8 cellular contexts compared by ENCODE assay signal in the genomic region with DNA sequence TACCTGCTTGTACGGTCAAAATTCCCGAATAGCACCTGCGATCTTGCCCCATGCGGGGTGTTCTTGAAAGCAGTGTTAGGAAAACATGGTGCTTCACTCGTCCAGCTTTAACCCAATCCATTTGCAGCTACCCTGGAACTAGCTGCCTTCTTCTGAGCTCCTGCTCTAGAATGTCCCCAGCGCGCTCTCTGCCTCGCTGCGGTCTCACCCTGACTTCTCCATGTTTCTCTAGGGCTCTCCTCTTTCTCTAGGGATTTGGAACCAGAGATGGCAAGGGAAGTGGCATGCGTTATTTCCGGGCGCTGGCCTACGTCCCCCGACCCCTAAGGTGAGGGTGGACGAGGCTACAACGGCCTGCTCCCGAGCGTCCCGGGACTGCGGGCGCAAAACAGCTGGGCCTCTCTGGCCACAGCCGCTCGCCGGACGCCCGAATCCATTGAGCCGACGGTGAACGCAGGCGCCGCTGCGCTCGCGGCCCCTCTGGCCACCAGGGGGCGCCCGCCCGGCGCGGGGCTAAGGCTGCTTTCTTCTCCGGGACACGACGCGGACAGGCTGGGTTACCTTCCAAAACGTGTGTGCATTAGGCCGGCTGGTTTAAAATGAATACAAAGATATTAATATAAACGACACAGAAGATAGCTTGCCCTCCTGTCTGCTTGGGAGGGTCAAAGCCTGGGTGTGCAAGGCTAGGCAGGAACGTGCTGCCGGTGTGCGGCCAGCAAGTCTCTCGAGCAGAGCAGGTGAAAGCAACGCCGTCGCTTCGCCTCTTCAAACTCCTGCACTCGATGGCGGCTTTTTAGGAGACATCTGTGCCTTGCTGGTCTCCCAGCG. TPM values are rescaled to one million over a fixed set of nuclear protein-coding genes. Genes with fewer than 3 reads are reported as not detected.
DNase-seq lines count a peak whose midpoint lies in the region; ATAC-seq and TF ChIP-seq lines count a peak whose summit lies in the region.

No MANE protein-coding gene starts in this region.

- H3K36me3 ChIP-seq in left lung, result no peaks in the 10 kb centered on the region

- peaks cover 6 to 28% of the 10 kb centered on the region in 2 donors for H3K4me1 ChIP-seq in left lung

- H3K4me1 Mint-ChIP-seq in dendritic cell treated with granulocyte-macrophage colony-stimulating factor and Interleukin-4, amounts not matched to agents 40 ng/mL and 50 ng/mL, for 4 days (ENCODE audit: low read depth), result peaks cover 24% of the 10 kb centered on the region

- ATAC-seq in HG02885 (IDR thresholded peaks at IDR 0.05; ENCODE audit: poor library complexity, unreplicated experiment) (peak; percentile 81), left lung (peak; percentile 68)

- peak overlapping the region; percentile 74 to 90 for H3K4me3 ChIP-seq in left lung

- intact Hi-C loops in dendritic cell treated with granulocyte-macrophage colony-stimulating factor and Interleukin-4, amounts not matched to agents 40 ng/mL and 50 ng/mL, for 4 days (cut with micrococcal nuclease), result loop anchor here (5.0 to 10.0 kb wide), 4 partner anchors 115 to 672 kb away; no protein-coding TSS in a partner anchor
- intact Hi-C loops in left lung (cut with DNase I), result no loop called here

- DNase-seq in NCI-H524 (lab: John Stamatoyannopoulos, UW) (peak; percentile 60 to 67), NCI-H524 treated with DMSO at 0.1 percent for 48 hours (lab: John Stamatoyannopoulos, UW) (no peak), NCI-H2107 (lab: John Stamatoyannopoulos, UW) (peak; percentile 2), left lung (peak; percentile 86 to 99)
- peak; percentile 32 to 47 for DNase-seq in activated CD4-positive, alpha-beta T cell treated with anti-CD3 and anti-CD28 coated beads for 4 hours
- peak; percentile 42 for DNase-seq in stimulated activated CD4-positive, alpha-beta T cell treated with anti-CD3 and anti-CD28 coated beads, Interleukin-2, amount 100 ng/mL, for 4 hours (ENCODE audit: low read depth)

- H3K27ac Mint-ChIP-seq in dendritic cell treated with granulocyte-macrophage colony-stimulating factor and Interleukin-4, amounts not matched to agents 40 ng/mL and 50 ng/mL, for 4 days, result peak overlapping the region; percentile 59

- peak overlapping the region; percentile 84 for H3K4me3 Mint-ChIP-seq in dendritic cell treated with granulocyte-macrophage colony-stimulating factor and Interleukin-4, amounts not matched to agents 40 ng/mL and 50 ng/mL, for 4 days

- H3K36me3 Mint-ChIP-seq in dendritic cell treated with granulocyte-macrophage colony-stimulating factor and Interleukin-4, amounts not matched to agents 40 ng/mL and 50 ng/mL, for 4 days (ENCODE audit: low read depth), result no peaks in the 10 kb centered on the region

- H3K27me3 ChIP-seq in left lung, result no peaks in the 10 kb centered on the region

- peaks cover 27% of the 10 kb centered on the region for H3K27me3 Mint-ChIP-seq in dendritic cell treated with granulocyte-macrophage colony-stimulating factor and Interleukin-4, amounts not matched to agents 40 ng/mL and 50 ng/mL, for 4 days

- peak overlapping the region; percentile 90 to 97 for H3K27ac ChIP-seq in left lung

- H3K9me3 ChIP-seq in left lung, result no peaks in the 10 kb centered on the region

- TF ChIP-seq CTCF in left lung (IDR thresholded peaks at IDR 0.05), result peak; percentile 99

- no peaks in the 10 kb centered on the region for H3K9me3 Mint-ChIP-seq in dendritic cell treated with granulocyte-macrophage colony-stimulating factor and Interleukin-4, amounts not matched to agents 40 ng/mL and 50 ng/mL, for 4 days

RNA-seq across cellular contexts. Expression of a gene that starts 1.8 kb away (rescaled TPM):
- 10 to 100 TPM; 30.9 to 40.0 TPM for total RNA-seq in left lung
